In the genomic region with DNA sequence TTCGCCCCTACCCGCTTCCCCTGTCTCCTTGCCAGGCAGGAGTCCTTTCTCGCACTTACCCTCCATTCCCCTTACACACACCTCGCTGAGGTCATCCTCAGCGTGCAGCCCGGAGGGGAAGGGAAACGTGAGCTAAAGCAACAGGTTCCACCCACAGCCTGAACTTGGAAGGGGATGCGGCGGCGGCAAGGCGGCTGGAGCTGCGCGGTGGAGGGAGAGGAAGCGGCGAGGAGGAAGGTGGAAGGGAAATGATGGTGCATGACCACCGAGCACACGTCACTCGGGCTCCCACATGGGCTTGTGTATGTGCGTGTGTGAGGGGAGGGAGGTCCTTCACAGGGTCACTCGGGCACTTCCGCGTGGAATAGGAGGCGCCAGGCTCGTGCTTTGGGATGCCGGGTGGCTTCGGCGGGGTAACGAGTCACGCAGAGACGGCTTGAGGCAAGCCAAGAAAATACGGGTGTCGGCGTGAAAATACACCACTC, we compare ENCODE assay signal across 8 cellular contexts.
DNase-seq lines count a peak whose midpoint lies in the region; ATAC-seq and TF ChIP-seq lines count a peak whose summit lies in the region.

No MANE protein-coding gene starts in this region.

- no peaks in the 10 kb centered on the region for H3K36me3 ChIP-seq in gastroesophageal sphincter

- H3K9me3 Mint-ChIP-seq in activated naive CD4-positive, alpha-beta T cell treated with anti-CD3 and anti-CD28 coated beads, Interleukin-2, amount 50 U/mL, for 24 hours, result no peaks in the 10 kb centered on the region
- no peaks in the 10 kb centered on the region for H3K9me3 Mint-ChIP-seq in activated T-cell treated with anti-CD3 and anti-CD28 coated beads, Interleukin-2, amount 50 U/mL, for 72 hours
- no peaks in the 10 kb centered on the region for H3K9me3 Mint-ChIP-seq in neural crest cell

- WGBS in gastroesophageal sphincter (ENCODE audit: low coverage in 1 of 2), 2 donors, result 7 to 34% methylated on average over 2 to 9 of the region's 33 CpGs

- H3K4me3 Mint-ChIP-seq in activated naive CD4-positive, alpha-beta T cell treated with anti-CD3 and anti-CD28 coated beads, Interleukin-2, amount 50 U/mL, for 24 hours, result peak overlapping the region; percentile 43
- H3K4me3 Mint-ChIP-seq in activated T-cell treated with anti-CD3 and anti-CD28 coated beads, Interleukin-2, amount 50 U/mL, for 72 hours, result peak overlapping the region; percentile 83 to 86
- H3K4me3 Mint-ChIP-seq in neural crest cell, result peak overlapping the region; percentile 92

- H3K27ac Mint-ChIP-seq in activated naive CD4-positive, alpha-beta T cell treated with anti-CD3 and anti-CD28 coated beads, Interleukin-2, amount 50 U/mL, for 24 hours, result no peak overlapping the region
- H3K27ac Mint-ChIP-seq in activated T-cell treated with anti-CD3 and anti-CD28 coated beads, Interleukin-2, amount 50 U/mL, for 72 hours, result no peak overlapping the region
- peak overlapping the region; percentile 63 for H3K27ac Mint-ChIP-seq in neural crest cell (ENCODE audit: unreplicated experiment)

- TF ChIP-seq EP300 in gastroesophageal sphincter (IDR thresholded peaks at IDR 0.05), result no peak

- TF ChIP-seq POLR2A in gastroesophageal sphincter (IDR thresholded peaks at IDR 0.05), result no peak

- peaks cover 8 to 61% (median 9%) of the 10 kb centered on the region in 3 donors for H3K4me1 ChIP-seq in gastroesophageal sphincter

- no peak for TF ChIP-seq CTCF in HFF-Myc (IDR thresholded peaks at IDR 0.05; ENCODE audit: low read depth, low read length, missing control alignments)
- TF ChIP-seq CTCF in gastroesophageal sphincter (IDR thresholded peaks at IDR 0.05), result no peak
- TF ChIP-seq CTCF in neural crest cell (conservative IDR thresholded peaks at IDR 0.05), result no peak

- peak overlapping the region; percentile 95 to 100 (median 98) for H3K27ac ChIP-seq in gastroesophageal sphincter

- ATAC-seq in activated T-cell treated with anti-CD3 and anti-CD28 coated beads, Interleukin-2, amount 50 U/mL, for 72 hours (replicated peaks in 1 of 2), result peak; percentile 70 to 73
- peak; percentile 54 for ATAC-seq in gastroesophageal sphincter

- no peaks in the 10 kb centered on the region for H3K27me3 ChIP-seq in gastroesophageal sphincter

- H3K4me1 Mint-ChIP-seq in activated naive CD4-positive, alpha-beta T cell treated with anti-CD3 and anti-CD28 coated beads, Interleukin-2, amount 50 U/mL, for 24 hours, result peaks cover 17% of the 10 kb centered on the region
- peaks cover 13% of the 10 kb centered on the region for H3K4me1 Mint-ChIP-seq in activated T-cell treated with anti-CD3 and anti-CD28 coated beads, Interleukin-2, amount 50 U/mL, for 72 hours (ENCODE audit: low read depth)
- peaks cover 25% of the 10 kb centered on the region for H3K4me1 Mint-ChIP-seq in neural crest cell

- no peaks in the 10 kb centered on the region for H3K36me3 Mint-ChIP-seq in activated naive CD4-positive, alpha-beta T cell treated with anti-CD3 and anti-CD28 coated beads, Interleukin-2, amount 50 U/mL, for 24 hours
- no peaks in the 10 kb centered on the region for H3K36me3 Mint-ChIP-seq in activated T-cell treated with anti-CD3 and anti-CD28 coated beads, Interleukin-2, amount 50 U/mL, for 72 hours (ENCODE audit: insufficient read depth in 2 of 2)
- no peaks in the 10 kb centered on the region for H3K36me3 Mint-ChIP-seq in neural crest cell (ENCODE audit: low read depth)

- no peaks in the 10 kb centered on the region for H3K9me3 ChIP-seq in gastroesophageal sphincter

- H3K27me3 Mint-ChIP-seq in activated naive CD4-positive, alpha-beta T cell treated with anti-CD3 and anti-CD28 coated beads, Interleukin-2, amount 50 U/mL, for 24 hours, result peaks cover 44% of the 10 kb centered on the region
- H3K27me3 Mint-ChIP-seq in activated T-cell treated with anti-CD3 and anti-CD28 coated beads, Interleukin-2, amount 50 U/mL, for 72 hours (ENCODE audit: low read depth), result peaks cover 65% of the 10 kb centered on the region
- peaks cover 32% of the 10 kb centered on the region for H3K27me3 Mint-ChIP-seq in neural crest cell (ENCODE audit: low read depth)

- H3K4me3 ChIP-seq in HFF-Myc (replicated peaks; ENCODE audit: low read depth, low read length), result peak overlapping the region; percentile 80
- H3K4me3 ChIP-seq in gastroesophageal sphincter, result peak overlapping the region; percentile 55 to 92

- no peak for DNase-seq in activated naive CD4-positive, alpha-beta T cell (lab: John Stamatoyannopoulos, UW)
- peak; percentile 62 for DNase-seq in HFF-Myc (ENCODE audit: extremely low read depth, low read depth)
- DNase-seq in NCI-H146 (lab: John Stamatoyannopoulos, UW), result peak; percentile 86
- DNase-seq in activated T-cell treated with anti-CD3 and anti-CD28 coated beads, Interleukin-2, amount 50 U/mL, for 72 hours, result peak; percentile 23 to 36
- DNase-seq in neural crest cell (ENCODE audit: low read depth, low spot score), result peak; percentile 28
- DNase-seq in cerebellar nuclear complex (lab: John Stamatoyannopoulos, UW), result no peak

Comparison
In these comparisons a context has a peak if more than half of its experiments do, and no peak if none do; other contexts are left out.
1. DNase-seq: peak in HFF-Myc (single experiment), NCI-H146 (single experiment), activated T-cell treated with anti-CD3 and anti-CD28 coated beads, Interleukin-2, amount 50 U/mL, for 72 hours (2 of 2) and neural crest cell (single experiment); none in activated naive CD4-positive, alpha-beta T cell (0 of 4) and cerebellar nuclear complex (0 of 2).
2. Peak in every context shown above with its lines, with median percentiles within 50 percentile points of each other: H3K4me3 Mint-ChIP-seq.